8 cellular contexts compared by ENCODE assay signal in genomic region chr4:173538148-173538902, GRCh38. TPM values are rescaled to one million over a fixed set of nuclear protein-coding genes. Genes with fewer than 3 reads are reported as not detected.
DNase-seq lines count a peak whose midpoint lies in the region; ATAC-seq, FAIRE-seq and TF ChIP-seq lines count a peak whose summit lies in the region.

No MANE protein-coding gene starts in this region.

- no peaks in the 10 kb centered on the region for H3K9me3 ChIP-seq in ectodermal cell (ENCODE audit: control insufficient read depth, low read length)
- H3K9me3 ChIP-seq in naive thymus-derived CD4-positive, alpha-beta T cell (ENCODE audit: control insufficient read depth in 2 of 3, low read length in 3 of 3) = peaks cover 0 to 2% (median 0%) of the 10 kb centered on the region in 3 experiments

- peak; percentile 48 for ATAC-seq in naive thymus-derived CD4-positive, alpha-beta T cell

- peak overlapping the region; percentile 62 to 91 (median 82) for H3K4me3 Mint-ChIP-seq in naive thymus-derived CD4-positive, alpha-beta T cell

- H3K36me3 Mint-ChIP-seq in naive thymus-derived CD4-positive, alpha-beta T cell = peaks cover 0 to 12% (median 0%) of the 10 kb centered on the region in 5 donors

- no peak for TF ChIP-seq POLR2A in GM12892 (IDR thresholded peaks at IDR 0.05; ENCODE audit: low read depth, low read length)

- peaks cover 6 to 23% (median 10%) of the 10 kb centered on the region in 7 donors for H3K4me1 Mint-ChIP-seq in naive thymus-derived CD4-positive, alpha-beta T cell

- intact Hi-C loops in naive thymus-derived CD4-positive, alpha-beta T cell (cut with micrococcal nuclease) = loop anchor here in 1 of 2 donors (1.0 to 10.0 kb wide), 2 partner anchors 8 to 1724 kb away; partner anchors contain the start of genes GALNTL6 and HAND2

- H3K9me3 Mint-ChIP-seq in naive thymus-derived CD4-positive, alpha-beta T cell = peaks cover 0 to 48% (median 10%) of the 10 kb centered on the region in 11 donors

- peaks cover 78 to 91% (median 80%) of the 10 kb centered on the region in 5 donors for H3K27me3 Mint-ChIP-seq in naive thymus-derived CD4-positive, alpha-beta T cell

- H3K27me3 ChIP-seq in ectodermal cell (ENCODE audit: control insufficient read depth, insufficient read depth, low read length, poor library complexity, severe bottlenecking) = peaks cover 100% of the 10 kb centered on the region
- peaks cover 19 to 49% of the 10 kb centered on the region in 2 donors for H3K27me3 ChIP-seq in naive thymus-derived CD4-positive, alpha-beta T cell (ENCODE audit: control insufficient read depth in 2 of 2, insufficient read depth in 2 of 2, low read length in 2 of 2)

- H3K4me3 ChIP-seq in GM08714 (ENCODE audit: low read length) (peak overlapping the region; percentile 13; the same call in 1 of the 2 replicates), ectodermal cell (ENCODE audit: insufficient read depth, low read depth, low read length) (peak overlapping the region; percentile 22)
- peak overlapping the region; percentile 43 for H3K4me3 ChIP-seq in naive thymus-derived CD4-positive, alpha-beta T cell (ENCODE audit: low read length)

- no peak for FAIRE-seq in GM12892 (lab: Jason Lieb, UNC)

- DNase-seq in NCI-H2081 treated with DMSO at 0.1 percent for 48 hours (lab: John Stamatoyannopoulos, UW) (peak; percentile 13), AG08396 (ENCODE audit: low spot score) (no peak), GM12892 (ENCODE audit: insufficient read length) (no peak), HuH-7.5 (ENCODE audit: low spot score) (no peak)
- no peak for DNase-seq in naive thymus-derived CD4-positive, alpha-beta T cell
- DNase-seq in stimulated activated naive CD4-positive, alpha-beta T cell treated with Interleukin-2 at 50 U/mL for 16 hours (lab: John Stamatoyannopoulos, UW) = no peak

- WGBS in ectodermal cell, 2 experiments = 0 to 1% methylated on average over 59 of the region's 59 CpGs

- H3K36me3 ChIP-seq in ectodermal cell (ENCODE audit: control insufficient read depth, insufficient read depth, low read length) = no peaks in the 10 kb centered on the region
- H3K36me3 ChIP-seq in naive thymus-derived CD4-positive, alpha-beta T cell (ENCODE audit: control insufficient read depth in 2 of 3, insufficient read depth in 3 of 3, low read length in 3 of 3) = no peaks in the 10 kb centered on the region

- peaks cover 5% of the 10 kb centered on the region for H3K4me1 ChIP-seq in ectodermal cell (ENCODE audit: control insufficient read depth, insufficient read depth, low read length)
- peaks cover 0 to 18% of the 10 kb centered on the region in 2 donors for H3K4me1 ChIP-seq in naive thymus-derived CD4-positive, alpha-beta T cell (ENCODE audit: control insufficient read depth in 2 of 2, insufficient read depth in 2 of 2, low read length in 2 of 2)

- CTCF ChIA-PET in naive thymus-derived CD4-positive, alpha-beta T cell (lab: Charles Lee) = no interaction called here

- H3K27ac Mint-ChIP-seq in naive thymus-derived CD4-positive, alpha-beta T cell = peak overlapping the region in 1 of 9 donors; percentile 18

- H3K27ac ChIP-seq in ectodermal cell (ENCODE audit: insufficient read depth, low read depth, low read length, poor library complexity, severe bottlenecking) = no peak overlapping the region
- no peak overlapping the region for H3K27ac ChIP-seq in naive thymus-derived CD4-positive, alpha-beta T cell (ENCODE audit: low read depth, low read length)

- POLR2A ChIA-PET in naive thymus-derived CD4-positive, alpha-beta T cell (lab: Charles Lee) = interaction anchor here (0.6 kb wide), 1 partner anchor 113 kb away, joined by 3 read pairs; no protein-coding TSS in a partner anchor

RNA-seq across cellular contexts. Expression of gene HAND2, which starts 8.3 kb away (rescaled TPM):
- polyA plus RNA-seq in ectodermal cell (2013, experiment 1 of 4) = 0.56 TPM
- 0.48 TPM for polyA plus RNA-seq in ectodermal cell (2013, experiment 2 of 4)
- 0.91 TPM for polyA plus RNA-seq in ectodermal cell (2013, experiment 3 of 4)
- 0.89 TPM for polyA plus RNA-seq in ectodermal cell (2013, experiment 4 of 4)
- not detected for total RNA-seq in naive thymus-derived CD4-positive, alpha-beta T cell
- polyA plus RNA-seq in naive thymus-derived CD4-positive, alpha-beta T cell = not detected
- polyA plus RNA-seq in GM12892 (2012; ENCODE audit: missing spikeins) = not detected
